In the genomic region with DNA sequence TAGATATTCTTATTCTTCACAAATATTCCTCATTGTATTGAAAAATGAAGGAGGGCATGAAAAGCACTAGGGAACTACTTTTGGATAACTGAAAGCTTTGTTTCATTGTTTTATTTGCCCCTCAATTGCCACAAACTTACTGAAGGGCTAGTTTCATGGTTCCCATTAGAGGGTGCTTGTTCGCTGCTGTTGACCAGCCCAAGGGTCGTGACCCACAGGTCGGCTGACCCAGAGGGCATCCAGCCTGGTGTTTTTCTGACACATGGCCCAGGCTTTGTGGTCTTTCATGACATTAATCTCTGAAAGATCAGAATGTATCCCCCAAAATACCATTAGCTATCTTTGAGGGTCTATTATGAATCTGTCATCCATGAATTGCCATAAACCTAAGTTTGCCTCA, we compare ENCODE assay signal across 27 cellular contexts.
"Had no signal": no experiment of that assay in that cellular context is flagged by ENCODE, and none has a peak within 500 bp of the region (broad histone marks: within the 10 kb centered on the region; RNA-seq: fewer than 3 reads in every experiment).

No MANE protein-coding gene starts in this region.

- H3K27ac ChIP-seq: brain microvascular endothelial cell, coronary artery, gastroesophageal sphincter, hepatocyte, spleen, tibial nerve had no signal

- H3K4me3 ChIP-seq: coronary artery, gastroesophageal sphincter, hepatocyte, spleen, tibial nerve had no signal

- H3K36me3 ChIP-seq: brain microvascular endothelial cell had no signal

- H3K4me1 ChIP-seq: gastroesophageal sphincter, spleen, tibial nerve had no signal

- H3K27ac Mint-ChIP-seq: activated B cell treated with CpG ODN at 0.5 μM for 24 hours; activated T-helper 17 cell treated with anti-CD3 and anti-CD28 coated beads, Interleukin-2, amount 50 U/mL, for 72 hours; memory B cell; T-helper 2 cell treated with Interferon-gamma antibody and Interleukin-4, amounts not matched to agents 5 μg/mL and 100 μg/mL, for 36 hours had no signal

- H3K4me3 Mint-ChIP-seq: activated B cell treated with CpG ODN at 0.5 μM for 24 hours; activated T-cell treated with anti-CD3 and anti-CD28 coated beads, Interleukin-2, amount 50 U/mL, for 4 hours; activated T-helper 17 cell treated with anti-CD3 and anti-CD28 coated beads, Interleukin-2, amount 50 U/mL, for 72 hours; memory B cell; naive thymus-derived CD4-positive, alpha-beta T cell; T-helper 2 cell treated with Interferon-gamma antibody and Interleukin-4, amounts not matched to agents 5 μg/mL and 100 μg/mL, for 36 hours had no signal

- H3K27me3 ChIP-seq: brain microvascular endothelial cell, gastroesophageal sphincter, hepatocyte, spleen, tibial nerve had no signal

- H3K27me3 Mint-ChIP-seq: activated B cell treated with CpG ODN at 0.5 μM for 24 hours; activated T-helper 17 cell treated with anti-CD3 and anti-CD28 coated beads, Interleukin-2, amount 50 U/mL, for 72 hours; memory B cell; naive thymus-derived CD4-positive, alpha-beta T cell had no signal

- ATAC-seq: activated T-cell treated with anti-CD3 and anti-CD28 coated beads, Interleukin-2, amount 50 U/mL, for 4 hours; activated T-helper 17 cell treated with anti-CD3 and anti-CD28 coated beads, Interleukin-2, amount 50 U/mL, for 72 hours; gastroesophageal sphincter; left ventricle myocardium superior; naive thymus-derived CD4-positive, alpha-beta T cell; right cardiac atrium had no signal

- H3K9me3 ChIP-seq: gastroesophageal sphincter, spleen, tibial nerve had no signal

- H3K9me3 Mint-ChIP-seq: activated B cell treated with CpG ODN at 0.5 μM for 24 hours; activated T-cell treated with anti-CD3 and anti-CD28 coated beads, Interleukin-2, amount 50 U/mL, for 4 hours; activated T-helper 17 cell treated with anti-CD3 and anti-CD28 coated beads, Interleukin-2, amount 50 U/mL, for 72 hours; memory B cell; naive thymus-derived CD4-positive, alpha-beta T cell; T-helper 2 cell treated with Interferon-gamma antibody and Interleukin-4, amounts not matched to agents 5 μg/mL and 100 μg/mL, for 36 hours had no signal

- FAIRE-seq: astrocyte, endothelial cell of umbilical vein had no signal

- H3K79me2 ChIP-seq: hepatocyte had no signal

- H2AFZ ChIP-seq: hepatocyte had no signal

- H3K4me2 ChIP-seq: hepatocyte had no signal

- DNase-seq: activated B cell treated with CpG ODN at 0.5 μM for 24 hours; activated CD8-positive, alpha-beta memory T cell treated with anti-CD3 and anti-CD28 coated beads for 24 hours; activated CD8-positive, alpha-beta memory T cell treated with anti-CD3 and anti-CD28 coated beads, Interleukin-2, amount 50 U/mL, for 4 hours; activated gamma-delta T cell treated with Interleukin-2 at 50 U/mL for 16 hours; activated naive CD4-positive, alpha-beta T cell treated with anti-CD3 and anti-CD28 coated beads, Interleukin-2, amount 50 U/mL, for 16 hours; activated T-cell treated with anti-CD3 and anti-CD28 coated beads, Interleukin-2, amount 50 U/mL, for 4 hours; amniotic stem cell; brain microvascular endothelial cell; islet precursor cell; left ventricle myocardium superior; midbrain; naive thymus-derived CD4-positive, alpha-beta T cell; posterior cingulate gyrus; right cardiac atrium; spleen; stimulated activated CD4-positive, alpha-beta T cell treated with anti-CD3 and anti-CD28 coated beads, Interleukin-2, amount 100 ng/mL, for 48 hours; stimulated activated naive CD4-positive, alpha-beta T cell treated with Interleukin-2 at 50 U/mL for 16 hours; T-helper 1 cell had no signal

- H3K4me1 Mint-ChIP-seq: naive thymus-derived CD4-positive, alpha-beta T cell had no signal
